In the genomic region with DNA sequence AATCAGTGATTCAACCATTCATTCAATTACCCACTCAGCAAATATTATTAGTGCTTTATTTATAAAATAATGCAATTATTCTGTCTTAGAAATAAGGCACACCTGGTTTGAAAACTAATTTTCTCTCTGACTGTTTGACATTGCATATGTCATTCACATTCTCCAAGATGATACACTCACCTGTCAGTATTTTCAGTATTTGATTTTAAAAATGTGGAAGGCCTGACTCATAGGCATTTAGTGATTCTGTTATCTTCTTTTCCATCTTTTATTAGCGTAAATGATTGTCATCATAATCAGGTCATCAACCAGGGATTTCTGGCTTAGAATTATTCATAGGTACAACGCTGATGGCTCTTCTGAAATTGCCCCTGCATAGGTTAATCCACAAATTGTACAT, we compare ENCODE assay signal across 33 cellular contexts.
DNase-seq lines count a peak whose midpoint lies in the region; ATAC-seq and TF ChIP-seq lines count a peak whose summit lies in the region.
"Had no signal": no experiment of that assay in that cellular context is flagged by ENCODE, and none has a peak within 500 bp of the region (broad histone marks: within the 10 kb centered on the region; RNA-seq: fewer than 3 reads in every experiment).

No MANE protein-coding gene starts in this region.

- H3K4me3 Mint-ChIP-seq in activated naive CD8-positive, alpha-beta T cell treated with anti-CD3 and anti-CD28 coated beads, Interleukin-2, amount 50 U/mL, for 24 hours = no peak overlapping the region
- no peak overlapping the region for H3K4me3 Mint-ChIP-seq in WTC11
- H3K4me3 Mint-ChIP-seq: B cell; CD14-positive monocyte; CD4-positive, alpha-beta memory T cell; CD4-positive, alpha-beta T cell; CD4-positive, CD25-positive, alpha-beta regulatory T cell; CD8-positive, alpha-beta memory T cell; CD8-positive, alpha-beta T cell had no signal

- BruUV-seq in PC-3 (replicated peaks; lab: Mats Ljungman, UMichigan) = no TSS peak

- no peak overlapping the region for H3K9ac ChIP-seq in PC-3 (ENCODE audit: low read length)
- no peak overlapping the region for H3K9ac ChIP-seq in neural cell (ENCODE audit: low read length)
- H3K9ac ChIP-seq: BLaER1; BLaER1 treated with 17β-estradiol and CSF1 and Interleukin-3, amounts not matched to agents 10 nM and 100 nM had no signal

- H3K27me3 ChIP-seq in PC-3 (ENCODE audit: low read length) (no peaks in the 10 kb centered on the region), neural cell (ENCODE audit: insufficient read depth, low read depth, low read length) (no peaks in the 10 kb centered on the region), body of pancreas (no peaks in the 10 kb centered on the region)
- H3K27me3 ChIP-seq: BE2C; BLaER1; BLaER1 treated with 17β-estradiol and CSF1 and Interleukin-3, amounts not matched to agents 10 nM and 100 nM had no signal

- no peak for TF ChIP-seq POLR2A in body of pancreas (IDR thresholded peaks at IDR 0.05)

- POLR2A ChIA-PET in PC-3 (lab: Charles Lee; ENCODE audit: unreplicated experiment) (no interaction called here), WTC11 (lab: Charles Lee) (no interaction called here)

- H3K36me3 Mint-ChIP-seq in activated naive CD8-positive, alpha-beta T cell treated with anti-CD3 and anti-CD28 coated beads, Interleukin-2, amount 50 U/mL, for 24 hours (ENCODE audit: low read depth) = no peaks in the 10 kb centered on the region
- no peaks in the 10 kb centered on the region for H3K36me3 Mint-ChIP-seq in WTC11
- H3K36me3 Mint-ChIP-seq: CD14-positive monocyte; CD4-positive, alpha-beta memory T cell; CD4-positive, CD25-positive, alpha-beta regulatory T cell; CD8-positive, alpha-beta memory T cell; CD8-positive, alpha-beta T cell had no signal

- H3K27me3 Mint-ChIP-seq in activated naive CD8-positive, alpha-beta T cell treated with anti-CD3 and anti-CD28 coated beads, Interleukin-2, amount 50 U/mL, for 24 hours = no peaks in the 10 kb centered on the region
- H3K27me3 Mint-ChIP-seq in WTC11 (ENCODE audit: low read depth) = no peaks in the 10 kb centered on the region
- H3K27me3 Mint-ChIP-seq: B cell; CD4-positive, alpha-beta memory T cell; CD4-positive, alpha-beta T cell; CD4-positive, CD25-positive, alpha-beta regulatory T cell; CD8-positive, alpha-beta memory T cell had no signal

- no peak overlapping the region for H3K27ac Mint-ChIP-seq in activated naive CD8-positive, alpha-beta T cell treated with anti-CD3 and anti-CD28 coated beads, Interleukin-2, amount 50 U/mL, for 24 hours
- no peak overlapping the region for H3K27ac Mint-ChIP-seq in WTC11
- H3K27ac Mint-ChIP-seq: B cell; CD14-positive monocyte; CD4-positive, alpha-beta memory T cell; CD4-positive, alpha-beta T cell; CD4-positive, CD25-positive, alpha-beta regulatory T cell; CD8-positive, alpha-beta memory T cell; CD8-positive, alpha-beta T cell had no signal

- no peak overlapping the region for H3K27ac ChIP-seq in PC-3 (ENCODE audit: low read length)
- no peak overlapping the region for H3K27ac ChIP-seq in neural cell (ENCODE audit: low read length)
- H3K27ac ChIP-seq in body of pancreas = no peak overlapping the region
- H3K27ac ChIP-seq: 22Rv1; A549; BLaER1; BLaER1 treated with 17β-estradiol and CSF1 and Interleukin-3, amounts not matched to agents 10 nM and 100 nM; C4-2B had no signal

- H3K9me3 ChIP-seq in PC-3 (ENCODE audit: low read length) (no peaks in the 10 kb centered on the region), neural cell (ENCODE audit: low read length) (no peaks in the 10 kb centered on the region), body of pancreas (no peaks in the 10 kb centered on the region)
- H3K9me3 ChIP-seq: A549; BE2C; BLaER1; BLaER1 treated with 17β-estradiol and CSF1 and Interleukin-3, amounts not matched to agents 10 nM and 100 nM; Caco-2 had no signal

- 58 to 66% methylated on average over 2 of the region's 2 CpGs for WGBS in body of pancreas, 2 donors

- H3F3A ChIP-seq in PC-3 (ENCODE audit: low read length, unreplicated experiment) = no peaks in the 10 kb centered on the region
- no peaks in the 10 kb centered on the region for H3F3A ChIP-seq in neural cell (ENCODE audit: insufficient read depth, low read length, poor library complexity, severe bottlenecking)

- intact Hi-C loops in PC-3 (cut with micrococcal nuclease) (no loop called here), body of pancreas (cut with DNase I) (no loop called here)

- ATAC-seq in PC-3 (peak; percentile 61), body of pancreas (no peak), WTC11 (no peak)
- ATAC-seq in activated naive CD8-positive, alpha-beta T cell treated with anti-CD3 and anti-CD28 coated beads, Interleukin-2, amount 50 U/mL, for 24 hours = no peak
- ATAC-seq: A549; CD8-positive, alpha-beta T cell had no signal

- H3K4me1 ChIP-seq in PC-3 (ENCODE audit: insufficient read depth, low read length) = no peaks in the 10 kb centered on the region
- H3K4me1 ChIP-seq in body of pancreas = no peaks in the 10 kb centered on the region
- H3K4me1 ChIP-seq: A549, BE2C, Caco-2 had no signal

- H3K79me2 ChIP-seq in PC-3 (ENCODE audit: low read length) (no peaks in the 10 kb centered on the region), neural cell (replicated peaks; ENCODE audit: insufficient read depth, low read length) (no peaks in the 10 kb centered on the region)

- H4K20me1 ChIP-seq in PC-3 (ENCODE audit: low read length) = no peaks in the 10 kb centered on the region
- H4K20me1 ChIP-seq in neural cell (ENCODE audit: insufficient read depth) = no peaks in the 10 kb centered on the region
- H4K20me1 ChIP-seq: BLaER1; BLaER1 treated with 17β-estradiol and CSF1 and Interleukin-3, amounts not matched to agents 10 nM and 100 nM had no signal

- H3K4me3 ChIP-seq in PC-3 (ENCODE audit: low read length) (no peak overlapping the region), neural cell (ENCODE audit: low read length) (no peak overlapping the region), body of pancreas (no peak overlapping the region)
- H3K4me3 ChIP-seq: A549; BLaER1; BLaER1 treated with 17β-estradiol and CSF1 and Interleukin-3, amounts not matched to agents 10 nM and 100 nM had no signal

- peaks cover 8% of the 10 kb centered on the region for H3K9me3 Mint-ChIP-seq in activated naive CD8-positive, alpha-beta T cell treated with anti-CD3 and anti-CD28 coated beads, Interleukin-2, amount 50 U/mL, for 24 hours
- no peaks in the 10 kb centered on the region for H3K9me3 Mint-ChIP-seq in WTC11

- no peak overlapping the region for H3K4me2 ChIP-seq in PC-3 (ENCODE audit: low read length)
- no peak overlapping the region for H3K4me2 ChIP-seq in neural cell (ENCODE audit: low read length)
- H3K4me2 ChIP-seq: A549; BLaER1; BLaER1 treated with 17β-estradiol and CSF1 and Interleukin-3, amounts not matched to agents 10 nM and 100 nM had no signal

- peak; percentile 84 for TF ChIP-seq EP300 in neural cell (conservative IDR thresholded peaks at IDR 0.05; ENCODE audit: poor library complexity, severe bottlenecking)

- CTCF ChIA-PET in PC-3 (lab: Charles Lee) = no interaction called here
- CTCF ChIA-PET in WTC11 (lab: Charles Lee) = no interaction called here

- TF ChIP-seq CTCF in PC-3 (conservative IDR thresholded peaks at IDR 0.05; ENCODE audit: low read depth, low read length) = no peak
- TF ChIP-seq CTCF in neural cell (IDR thresholded peaks at IDR 0.05; ENCODE audit: poor library complexity, severe bottlenecking) = no peak
- TF ChIP-seq CTCF in body of pancreas (IDR thresholded peaks at IDR 0.05) = no peak
- TF ChIP-seq CTCF in WTC11 (IDR thresholded peaks at IDR 0.05) = no peak

- DNase-seq in PC-3 = peak; percentile 55
- peak; percentile 1 for DNase-seq in putamen (ENCODE audit: low spot score)
- DNase-seq in body of pancreas = no peak
- DNase-seq in activated naive CD8-positive, alpha-beta T cell treated with anti-CD3 and anti-CD28 coated beads, Interleukin-2, amount 50 U/mL, for 24 hours = no peak
- DNase-seq in WTC11 (ENCODE audit: low spot score) = no peak
- DNase-seq: 8988T; ACHN; AML-193; BE2C; C1 segment of cervical spinal cord; Caco-2; Calu3; CD4-positive, alpha-beta memory T cell; CD4-positive, alpha-beta T cell; CD4-positive, CD25-positive, alpha-beta regulatory T cell; CD8-positive, alpha-beta memory T cell; CD8-positive, alpha-beta T cell; COR-L47; DMS 273 treated with DMSO at 0.1 percent for 48 hours; DMS153; DMS53; DMS79; DMS79 treated with DMSO at 0.1 percent for 48 hours; DND-41; EL had no signal

- H3K36me3 ChIP-seq in PC-3 (ENCODE audit: low read depth, low read length) = no peaks in the 10 kb centered on the region
- no peaks in the 10 kb centered on the region for H3K36me3 ChIP-seq in neural cell (ENCODE audit: insufficient read depth, low read length)
- H3K36me3 ChIP-seq in body of pancreas (replicated peaks in 1 of 2; ENCODE audit: insufficient read depth in 1 of 2, low read depth in 2 of 2) = no peaks in the 10 kb centered on the region
- H3K36me3 ChIP-seq: BE2C; BLaER1; BLaER1 treated with 17β-estradiol and CSF1 and Interleukin-3, amounts not matched to agents 10 nM and 100 nM had no signal

- H3K4me1 Mint-ChIP-seq in activated naive CD8-positive, alpha-beta T cell treated with anti-CD3 and anti-CD28 coated beads, Interleukin-2, amount 50 U/mL, for 24 hours = no peaks in the 10 kb centered on the region
- H3K4me1 Mint-ChIP-seq in WTC11 = peaks cover 14% of the 10 kb centered on the region
- H3K4me1 Mint-ChIP-seq: B cell; CD14-positive monocyte; CD4-positive, alpha-beta memory T cell; CD4-positive, CD25-positive, alpha-beta regulatory T cell; CD8-positive, alpha-beta memory T cell had no signal

- H3K9me2 ChIP-seq in PC-3 (replicated peaks; ENCODE audit: low read length) = no peaks in the 10 kb centered on the region; the same call in 1 of the 2 replicates
- H3K9me2 ChIP-seq in neural cell (ENCODE audit: insufficient read depth, low read length) = no peaks in the 10 kb centered on the region

- H2AFZ ChIP-seq in PC-3 (ENCODE audit: low read length) = no peak overlapping the region
- no peak overlapping the region for H2AFZ ChIP-seq in neural cell (ENCODE audit: low read depth, low read length)

- TF ChIP-seq RAD21 in neural cell (conservative IDR thresholded peaks at IDR 0.05) = no peak

TF ChIP-seq in neural cell, 6 proteins besides CTCF, POLR2A, EP300 and RAD21:
- TF ChIP-seq POLR2AphosphoS5 (IDR thresholded peaks at IDR 0.05) (peak; percentile 61), TAF1 (IDR thresholded peaks at IDR 0.05; ENCODE audit: low read depth) (no peak)

Comparison
In these comparisons a context has a peak if more than half of its experiments do, and no peak if none do; other contexts are left out.
1. DNase-seq: peak in PC-3 (single experiment) and putamen (single experiment); none in body of pancreas (0 of 4), activated naive CD8-positive, alpha-beta T cell treated with anti-CD3 and anti-CD28 coated beads, Interleukin-2, amount 50 U/mL, for 24 hours (single experiment) and WTC11 (single experiment).